In the genomic region with DNA sequence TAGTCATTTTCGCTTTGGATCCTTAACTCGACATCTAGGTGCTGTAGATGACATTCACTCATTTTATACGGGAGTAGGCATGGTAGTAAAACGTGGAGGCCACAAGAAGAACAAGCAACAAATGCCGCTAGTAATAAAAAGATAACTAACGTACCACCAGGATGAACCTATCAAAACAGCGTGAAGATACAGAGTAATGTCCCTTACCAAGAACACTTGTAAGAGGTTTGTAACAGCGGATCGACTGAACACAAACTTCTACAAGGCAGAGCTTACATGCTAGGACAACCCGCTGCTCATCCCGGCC, we compare ENCODE assay signal across 8 cellular contexts. TPM values are rescaled to one million over a fixed set of nuclear protein-coding genes. Genes with fewer than 3 reads are reported as not detected.
DNase-seq lines count a peak whose midpoint lies in the region; ATAC-seq, FAIRE-seq and TF ChIP-seq lines count a peak whose summit lies in the region.

No MANE protein-coding gene starts in this region.

- H3K27ac ChIP-seq in kidney (ENCODE audit: low read depth in 2 of 2, low read length in 2 of 2) (peak overlapping the region; percentile 95 to 96), substantia nigra (ENCODE audit: low read depth, low read length, poor library complexity, severe bottlenecking) (peak overlapping the region; percentile 94)

- in situ Hi-C loops in HAP-1 (cut with MboI; ENCODE audit: low sequenced_read_pairs): no loop called here

- FAIRE-seq in kidney (lab: Jason Lieb, UNC) (no peak), D721Med (lab: Jason Lieb, UNC) (no peak)

- no peaks in the 10 kb centered on the region for H3K27me3 Mint-ChIP-seq in activated T-helper 2 cell treated with anti-CD3 and anti-CD28 coated beads, Interferon-gamma antibody, Interleukin-2, Interleukin-4, amounts not matched to agents 10 μg/mL and 5 μg/mL and 100 μg/mL, durations not matched to agents 14 hours and 24 hours and 36 hours (ENCODE audit: low read depth)

- no peaks in the 10 kb centered on the region for H3K36me3 ChIP-seq in BJ (ENCODE audit: control insufficient read depth, insufficient read depth, low read length)
- peaks cover 18% of the 10 kb centered on the region for H3K36me3 ChIP-seq in HAP-1 (replicated peaks)
- H3K36me3 ChIP-seq in kidney (ENCODE audit: control insufficient read depth in 1 of 2, insufficient read depth in 2 of 2, low read length in 2 of 2): no peaks in the 10 kb centered on the region

- H3K4me3 ChIP-seq in BJ (ENCODE audit: low read depth, low read length): peak overlapping the region; percentile 73
- H3K4me3 ChIP-seq in HAP-1: peak overlapping the region; percentile 88
- peak overlapping the region; percentile 86 to 90 for H3K4me3 ChIP-seq in kidney (ENCODE audit: low read length in 2 of 2)

- no peaks in the 10 kb centered on the region for H3K9me3 Mint-ChIP-seq in activated T-helper 2 cell treated with anti-CD3 and anti-CD28 coated beads, Interferon-gamma antibody, Interleukin-2, Interleukin-4, amounts not matched to agents 10 μg/mL and 5 μg/mL and 100 μg/mL, durations not matched to agents 14 hours and 24 hours and 36 hours

- H3K27me3 ChIP-seq in BJ (ENCODE audit: control insufficient read depth, insufficient read depth, low read length): no peaks in the 10 kb centered on the region
- no peaks in the 10 kb centered on the region for H3K27me3 ChIP-seq in HAP-1 (ENCODE audit: low read depth)

- POLR2A ChIA-PET in BJ (lab: Charles Lee): no interaction called here

- CTCF ChIA-PET in BJ (lab: Yijun Ruan, JAX): no interaction called here

- peak overlapping the region; percentile 95 for H3K4me3 Mint-ChIP-seq in activated T-helper 2 cell treated with anti-CD3 and anti-CD28 coated beads, Interferon-gamma antibody, Interleukin-2, Interleukin-4, amounts not matched to agents 10 μg/mL and 5 μg/mL and 100 μg/mL, durations not matched to agents 14 hours and 24 hours and 36 hours (ENCODE audit: low read depth)

- H3K36me3 Mint-ChIP-seq in activated T-helper 2 cell treated with anti-CD3 and anti-CD28 coated beads, Interferon-gamma antibody, Interleukin-2, Interleukin-4, amounts not matched to agents 10 μg/mL and 5 μg/mL and 100 μg/mL, durations not matched to agents 14 hours and 24 hours and 36 hours (ENCODE audit: low read depth): peaks cover 42% of the 10 kb centered on the region

- H3K27ac Mint-ChIP-seq in activated T-helper 2 cell treated with anti-CD3 and anti-CD28 coated beads, Interferon-gamma antibody, Interleukin-2, Interleukin-4, amounts not matched to agents 10 μg/mL and 5 μg/mL and 100 μg/mL, durations not matched to agents 14 hours and 24 hours and 36 hours: peak overlapping the region; percentile 94

- intact Hi-C loops in activated T-helper 2 cell treated with anti-CD3 and anti-CD28 coated beads, Interferon-gamma antibody, Interleukin-2, Interleukin-4, amounts not matched to agents 10 μg/mL and 5 μg/mL and 100 μg/mL, durations not matched to agents 14 hours and 24 hours and 36 hours (cut with micrococcal nuclease): loop anchor here (2.0 kb wide), 1 partner anchor 17 kb away; no protein-coding TSS in a partner anchor
- intact Hi-C loops in kidney (cut with DNase I): no loop called here

- TF ChIP-seq CTCF in BJ (IDR thresholded peaks at IDR 0.05; ENCODE audit: insufficient read depth, low read depth, low read length) (no peak), kidney (IDR thresholded peaks at IDR 0.05; ENCODE audit: borderline replicate concordance, extremely low read depth, insufficient read depth) (no peak), D721Med (IDR thresholded peaks at IDR 0.05; ENCODE audit: insufficient read depth, missing control alignments) (no peak)

- peaks cover 21% of the 10 kb centered on the region for H3K4me1 ChIP-seq in HAP-1
- H3K4me1 ChIP-seq in kidney (ENCODE audit: control insufficient read depth in 1 of 2, insufficient read depth in 1 of 2, low read depth in 1 of 2, low read length in 2 of 2): peaks cover 4 to 14% of the 10 kb centered on the region in 2 donors

- no peak for ATAC-seq in HG02840 (IDR thresholded peaks at IDR 0.05; ENCODE audit: low FRiP score, unreplicated experiment)

- H3K4me1 Mint-ChIP-seq in activated T-helper 2 cell treated with anti-CD3 and anti-CD28 coated beads, Interferon-gamma antibody, Interleukin-2, Interleukin-4, amounts not matched to agents 10 μg/mL and 5 μg/mL and 100 μg/mL, durations not matched to agents 14 hours and 24 hours and 36 hours (ENCODE audit: low read depth): peaks cover 41% of the 10 kb centered on the region

- H3K9me3 ChIP-seq in HAP-1: no peaks in the 10 kb centered on the region
- no peaks in the 10 kb centered on the region for H3K9me3 ChIP-seq in kidney (ENCODE audit: control insufficient read depth in 1 of 2, low read length in 2 of 2)

- H3K9ac ChIP-seq in kidney (ENCODE audit: low read length in 2 of 2): peak overlapping the region; percentile 92 to 94

- DNase-seq in BJ (ENCODE audit: low read depth) (no peak), HAP-1 (ENCODE audit: low spot score in 2 of 2) (no peak), kidney (no peak), substantia nigra (lab: John Stamatoyannopoulos, UW) (no peak), D721Med (ENCODE audit: insufficient read length, low spot score) (no peak)
- DNase-seq in activated T-helper 2 cell treated with anti-CD3 and anti-CD28 coated beads, Interferon-gamma antibody, Interleukin-2, Interleukin-4, amounts not matched to agents 10 μg/mL and 5 μg/mL and 100 μg/mL, durations not matched to agents 14 hours and 24 hours and 36 hours (ENCODE audit: low spot score): no peak
- DNase-seq in stimulated activated CD4-positive, alpha-beta T cell treated with anti-CD3 and anti-CD28 coated beads, Interleukin-4, amount 100 ng/mL, for 4 hours: no peak

RNA-seq across cellular contexts. Expression of a gene that starts 0.7 kb away (rescaled TPM):
- polyA plus RNA-seq in BJ (2011; rRNA removed) (14.3 and 21.1 TPM in 2 replicates), kidney (ENCODE audit: insufficient read depth, low read depth, low replicate concordance) (12.3 TPM)
- 36.6 and 64.0 TPM in 2 replicates for polyA minus RNA-seq in BJ (2011; rRNA and poly(A)+ RNA removed)
- 100 and 109 TPM in 2 replicates for total RNA-seq in activated T-helper 2 cell treated with anti-CD3 and anti-CD28 coated beads, Interferon-gamma antibody, Interleukin-2, Interleukin-4, amounts not matched to agents 10 μg/mL and 5 μg/mL and 100 μg/mL, durations not matched to agents 14 hours and 24 hours and 36 hours
- 21.7 TPM for total RNA-seq in kidney
